In genomic region chr5:95942968-95943367, GRCh38 we compare ENCODE assay signal across 30 cellular contexts.
"Had no signal": no experiment of that assay in that cellular context is flagged by ENCODE, and none has a peak within 500 bp of the region (broad histone marks: within the 10 kb centered on the region; RNA-seq: fewer than 3 reads in every experiment).

No MANE protein-coding gene starts in this region.

- H3K36me3 ChIP-seq: breast epithelium, SJCRH30 had no signal

- H3K4me3 ChIP-seq: body of pancreas, breast epithelium, MG63, SJCRH30, SK-N-MC had no signal

- DNase-seq: activated CD4-positive, alpha-beta T cell treated with anti-CD3 and anti-CD28 coated beads, Interleukin-2, amount 10 ng/mL, durations not matched to agents 24 days and 14 days; activated CD4-positive, alpha-beta T cell treated with anti-CD3 and anti-CD28 coated beads, Interleukin-2, amount 50 U/mL, for 4 hours; activated CD8-positive, alpha-beta T cell treated with anti-CD3 and anti-CD28 coated beads for 36 hours; activated effector memory CD4-positive, alpha-beta T cell treated with anti-CD3 and anti-CD28 coated beads, Interleukin-2, amount 50 U/mL, for 16 hours; activated naive CD4-positive, alpha-beta T cell; activated naive CD4-positive, alpha-beta T cell treated with anti-CD3 and anti-CD28 coated beads, Interleukin-2, amount 50 U/mL, for 16 hours; activated naive CD8-positive, alpha-beta T cell treated with anti-CD3 and anti-CD28 coated beads for 36 hours; activated T-cell treated with anti-CD3 and anti-CD28 coated beads, Interleukin-2, amount 50 U/mL, for 1 hour; activated T-cell treated with anti-CD3 and anti-CD28 coated beads, Interleukin-2, amount 50 U/mL, for 72 hours; body of pancreas; Kasumi-1; KBM-7; MG63; NCI-H1048; NCI-H1105 treated with DMSO at 0.1 percent for 48 hours; NCI-H1436; NCI-H1694; NCI-H2029; NCI-H510A; NCI-H526; NCI-H748 treated with DMSO at 0.1 percent for 48 hours; SHP77; SJCRH30 had no signal

- H3K9me3 Mint-ChIP-seq: activated CD8-positive, alpha-beta T cell treated with anti-CD3 and anti-CD28 coated beads for 36 hours; activated T-cell treated with anti-CD3 and anti-CD28 coated beads, Interleukin-2, amount 50 U/mL, for 72 hours; activated T-helper 17 cell treated with anti-CD3 and anti-CD28 coated beads, Interleukin-2, amount 50 U/mL, for 72 hours had no signal

- H3K4me1 ChIP-seq: breast epithelium, SJCRH30 had no signal

- H3K27ac ChIP-seq: body of pancreas, breast epithelium, SJCRH30, SK-N-MC had no signal

- H3K27me3 ChIP-seq: body of pancreas, breast epithelium, MG63, SJCRH30 had no signal

- H3K27me3 Mint-ChIP-seq: activated CD4-positive, alpha-beta T cell treated with anti-CD3 and anti-CD28 coated beads, Interleukin-2, amount 10 ng/mL, durations not matched to agents 24 days and 14 days; activated CD8-positive, alpha-beta T cell treated with anti-CD3 and anti-CD28 coated beads for 36 hours; activated naive CD8-positive, alpha-beta T cell treated with anti-CD3 and anti-CD28 coated beads for 36 hours; activated T-helper 17 cell treated with anti-CD3 and anti-CD28 coated beads, Interleukin-2, amount 50 U/mL, for 72 hours had no signal

- H3K4me3 Mint-ChIP-seq: activated CD4-positive, alpha-beta T cell treated with anti-CD3 and anti-CD28 coated beads, Interleukin-2, amount 10 ng/mL, durations not matched to agents 24 days and 14 days; activated CD8-positive, alpha-beta T cell treated with anti-CD3 and anti-CD28 coated beads for 36 hours; activated naive CD8-positive, alpha-beta T cell treated with anti-CD3 and anti-CD28 coated beads for 36 hours; activated T-cell treated with anti-CD3 and anti-CD28 coated beads, Interleukin-2, amount 50 U/mL, for 72 hours; activated T-helper 17 cell treated with anti-CD3 and anti-CD28 coated beads, Interleukin-2, amount 50 U/mL, for 72 hours; T-helper 1 cell treated with Interleukin-12 subunit alpha and Interleukin-12 subunit beta and Interleukin-4 antibody, amounts not matched to agents 30 μg/mL and 1 μg/mL, for 36 hours; T-helper 2 cell treated with Interferon-gamma antibody and Interleukin-4, amounts not matched to agents 5 μg/mL and 100 μg/mL, for 36 hours had no signal

- ATAC-seq: activated CD8-positive, alpha-beta T cell treated with anti-CD3 and anti-CD28 coated beads for 36 hours; activated T-cell treated with anti-CD3 and anti-CD28 coated beads, Interleukin-2, amount 50 U/mL, for 72 hours; activated T-helper 17 cell treated with anti-CD3 and anti-CD28 coated beads, Interleukin-2, amount 50 U/mL, for 72 hours; body of pancreas had no signal

- H3K27ac Mint-ChIP-seq: activated CD4-positive, alpha-beta T cell treated with anti-CD3 and anti-CD28 coated beads, Interleukin-2, amount 10 ng/mL, durations not matched to agents 24 days and 14 days; activated CD8-positive, alpha-beta T cell treated with anti-CD3 and anti-CD28 coated beads for 36 hours; activated naive CD8-positive, alpha-beta T cell treated with anti-CD3 and anti-CD28 coated beads for 36 hours; activated T-cell treated with anti-CD3 and anti-CD28 coated beads, Interleukin-2, amount 50 U/mL, for 72 hours; activated T-helper 17 cell treated with anti-CD3 and anti-CD28 coated beads, Interleukin-2, amount 50 U/mL, for 72 hours; T-helper 1 cell treated with Interleukin-12 subunit alpha and Interleukin-12 subunit beta and Interleukin-4 antibody, amounts not matched to agents 30 μg/mL and 1 μg/mL, for 36 hours; T-helper 2 cell treated with Interferon-gamma antibody and Interleukin-4, amounts not matched to agents 5 μg/mL and 100 μg/mL, for 36 hours had no signal

- FAIRE-seq: astrocyte, TTC549 had no signal

- H3K9me3 ChIP-seq: body of pancreas, breast epithelium, MG63, SJCRH30 had no signal
